Comparison of ENCODE assay signal across 20 cellular contexts in genomic region chr4:138758876-138759275, GRCh38.
DNase-seq lines count a peak whose midpoint lies in the region; ATAC-seq, FAIRE-seq and TF ChIP-seq lines count a peak whose summit lies in the region.
"Had no signal": no experiment of that assay in that cellular context is flagged by ENCODE, and none has a peak within 500 bp of the region (broad histone marks: within the 10 kb centered on the region; RNA-seq: fewer than 3 reads in every experiment).

No MANE protein-coding gene starts in this region.

- H2AFZ ChIP-seq in GM23338: peak overlapping the region; percentile 25; the same call in 1 of the 2 replicates
- no peak overlapping the region for H2AFZ ChIP-seq in H1 (ENCODE audit: low read length)
- H2AFZ ChIP-seq in neural cell (ENCODE audit: low read depth, low read length): no peak overlapping the region
- no peak overlapping the region for H2AFZ ChIP-seq in SK-N-SH (ENCODE audit: low read depth)

- 0 out of 2 replicates have a peak, but pooled peaks cover 3% of the 10 kb centered on the region for H3K23me2 ChIP-seq in H1 (ENCODE audit: low read depth, low read length)

- CTCF ChIA-PET in H1 (lab: Charles Lee; ENCODE audit: partially characterized antibody) (interaction anchor here (0.9 to 1.6 kb wide), 4 partner anchors 65 to 113 kb away, joined by 3 to 4 read pairs (median 3); no protein-coding TSS in a partner anchor), SK-N-SH (lab: Yijun Ruan, JAX) (interaction anchor here (1.3 kb wide), 1 partner anchor 13 kb away, joined by 4 read pairs; no protein-coding TSS in a partner anchor)

- H3K79me1 ChIP-seq in H1 (ENCODE audit: low read depth, low read length): no peaks in the 10 kb centered on the region

- H3K9me3 ChIP-seq in H1 (ENCODE audit: insufficient read depth in 2 of 2, low read depth in 1 of 2, low read length in 1 of 2) (0 out of 4 replicates have a peak, but pooled peaks cover 0 to 3% of the 10 kb centered on the region in 2 experiments), neural cell (ENCODE audit: low read length) (no peaks in the 10 kb centered on the region), SK-N-SH (no peaks in the 10 kb centered on the region)
- H3K9me3 ChIP-seq: A549 had no signal

- H3K9me3 Mint-ChIP-seq in GM23338: peaks cover 1% of the 10 kb centered on the region; the same call in 1 of the 3 replicates

- no peaks in the 10 kb centered on the region for H3K36me3 Mint-ChIP-seq in GM23338 (ENCODE audit: low read depth)
- H3K36me3 Mint-ChIP-seq: CD4-positive, alpha-beta memory T cell had no signal

- no peak overlapping the region for H3K56ac ChIP-seq in H1 (replicated peaks; ENCODE audit: insufficient read length, low read depth, low read length)

- H3K36me3 ChIP-seq in GM23338 (ENCODE audit: insufficient read depth) (no peaks in the 10 kb centered on the region), H1 (ENCODE audit: control insufficient read depth in 2 of 4, insufficient read depth in 4 of 4, low read length in 3 of 4) (no peaks in the 10 kb centered on the region), neural cell (ENCODE audit: insufficient read depth, low read length) (no peaks in the 10 kb centered on the region), SK-N-SH (replicated peaks in 1 of 2; ENCODE audit: control insufficient read depth in 1 of 2, insufficient read depth in 2 of 2, low read length in 1 of 2) (no peaks in the 10 kb centered on the region)

- no peak for TF ChIP-seq CTCF in GM23338 (conservative IDR thresholded peaks at IDR 0.05; ENCODE audit: low read depth in 2 of 2)
- TF ChIP-seq CTCF in H1 (IDR thresholded peaks at IDR 0.05; ENCODE audit: control extremely low read depth in 1 of 3, insufficient read depth in 1 of 3, low read depth in 1 of 3, low read length in 3 of 3): no peak
- no peak for TF ChIP-seq CTCF in neural cell (IDR thresholded peaks at IDR 0.05; ENCODE audit: poor library complexity, severe bottlenecking)
- TF ChIP-seq CTCF in SK-N-SH (IDR thresholded peaks at IDR 0.05): no peak

- H3K27me3 ChIP-seq in GM23338 (ENCODE audit: insufficient read depth): no peaks in the 10 kb centered on the region
- no peaks in the 10 kb centered on the region for H3K27me3 ChIP-seq in H1 (replicated peaks in 1 of 4; ENCODE audit: control insufficient read depth in 3 of 4, extremely low read depth in 1 of 4, insufficient read depth in 3 of 4, low read length in 3 of 4)
- no peaks in the 10 kb centered on the region for H3K27me3 ChIP-seq in neural cell (ENCODE audit: insufficient read depth, low read depth, low read length)
- no peaks in the 10 kb centered on the region for H3K27me3 ChIP-seq in SK-N-SH (ENCODE audit: insufficient read depth)

- H2BK120ac ChIP-seq in H1 (replicated peaks; ENCODE audit: low read depth, low read length): no peak overlapping the region

- H3K4me3 Mint-ChIP-seq in GM23338: no peak overlapping the region
- H3K4me3 Mint-ChIP-seq: CD4-positive, alpha-beta memory T cell had no signal

- no peak overlapping the region for H3K23ac ChIP-seq in H1 (ENCODE audit: insufficient read length)

- no peak overlapping the region for H2BK20ac ChIP-seq in H1 (ENCODE audit: low read length)

- H3K4me3 ChIP-seq in GM23338: no peak overlapping the region
- H3K4me3 ChIP-seq in H1 (ENCODE audit: extremely low read depth in 1 of 4, insufficient read depth in 2 of 4, low read depth in 3 of 4, low read length in 4 of 4): no peak overlapping the region
- no peak overlapping the region for H3K4me3 ChIP-seq in neural cell (ENCODE audit: low read length)
- no peak overlapping the region for H3K4me3 ChIP-seq in SK-N-SH (ENCODE audit: low read depth in 2 of 2, low read length in 1 of 2)
- H3K4me3 ChIP-seq: A549 had no signal

- peaks cover 13% of the 10 kb centered on the region for H3K4me1 Mint-ChIP-seq in GM23338
- H3K4me1 Mint-ChIP-seq: CD4-positive, alpha-beta memory T cell had no signal

- H3K4me2 ChIP-seq in GM23338: no peak overlapping the region
- no peak overlapping the region for H3K4me2 ChIP-seq in H1 (ENCODE audit: insufficient read depth in 1 of 2, low read depth in 2 of 2, low read length in 2 of 2)
- H3K4me2 ChIP-seq in neural cell (ENCODE audit: low read length): no peak overlapping the region
- H3K4me2 ChIP-seq in SK-N-SH: no peak overlapping the region
- H3K4me2 ChIP-seq: A549 had no signal

- H3K9me2 ChIP-seq in GM23338 (ENCODE audit: insufficient read depth): peaks cover 5% of the 10 kb centered on the region; the same call in 1 of the 2 replicates
- no peaks in the 10 kb centered on the region for H3K9me2 ChIP-seq in neural cell (ENCODE audit: insufficient read depth, low read length)
- no peaks in the 10 kb centered on the region for H3K9me2 ChIP-seq in SK-N-SH

- H3K79me2 ChIP-seq in GM23338 (replicated peaks; ENCODE audit: insufficient read depth): no peaks in the 10 kb centered on the region
- H3K79me2 ChIP-seq in H1 (ENCODE audit: control insufficient read depth in 1 of 2, insufficient read depth in 2 of 2, low read length in 2 of 2): no peaks in the 10 kb centered on the region
- no peaks in the 10 kb centered on the region for H3K79me2 ChIP-seq in neural cell (replicated peaks; ENCODE audit: insufficient read depth, low read length)
- no peaks in the 10 kb centered on the region for H3K79me2 ChIP-seq in SK-N-SH (ENCODE audit: insufficient read depth)

- DNase-seq in Caki2 (ENCODE audit: low read depth) (peak; percentile 11), GM23338 (ENCODE audit: low spot score) (no peak), H1 (ENCODE audit: low read depth in 1 of 2, low spot score in 2 of 2) (no peak), SK-N-SH (no peak), NCI-H2081 (lab: John Stamatoyannopoulos, UW) (no peak), HT-29 (ENCODE audit: low spot score) (no peak)
- DNase-seq: 8988T; C1 segment of cervical spinal cord; CD4-positive, alpha-beta memory T cell; COR-L47; DMS153; DND-41; GOT3; HCEC 1CT had no signal

- H4K91ac ChIP-seq in H1 (replicated peaks; ENCODE audit: insufficient read length, low read length): no peak overlapping the region

- no peak overlapping the region for H3K4ac ChIP-seq in H1 (replicated peaks; ENCODE audit: insufficient read length, low read depth, low read length)

- no peak overlapping the region for H2AK5ac ChIP-seq in H1 (ENCODE audit: low read depth, low read length)

- H3K27ac Mint-ChIP-seq in GM23338: no peak overlapping the region
- H3K27ac Mint-ChIP-seq: CD4-positive, alpha-beta memory T cell had no signal

- H3K4me1 ChIP-seq in GM23338 (ENCODE audit: insufficient read depth) (no peaks in the 10 kb centered on the region), H1 (replicated peaks in 1 of 4; ENCODE audit: control insufficient read depth in 3 of 4, insufficient read depth in 4 of 4, low read length in 3 of 4) (peaks cover 0 to 5% (median 4%) of the 10 kb centered on the region in 4 experiments; a peak in 3 of 7 replicates), SK-N-SH (ENCODE audit: control insufficient read depth in 1 of 2, insufficient read depth in 2 of 2, low read depth in 1 of 2, low read length in 1 of 2) (no peaks in the 10 kb centered on the region; a peak in 1 of 4 replicates)
- H3K4me1 ChIP-seq: A549 had no signal

- FAIRE-seq in H1 (lab: Jason Lieb, UNC): no peak
- FAIRE-seq: A549, G401.6, GM12892, GM19239 had no signal

- no peak overlapping the region for H4K5ac ChIP-seq in H1 (ENCODE audit: insufficient read length, low read depth, low read length)

- POLR2A ChIA-PET in H1 (lab: Charles Lee; ENCODE audit: partially characterized antibody): no interaction called here
- POLR2A ChIA-PET in SK-N-SH (lab: Yijun Ruan, JAX): no interaction called here

- peak overlapping the region; percentile 12; the same call in 1 of the 2 replicates for H2BK15ac ChIP-seq in H1 (ENCODE audit: low read length)

- in situ Hi-C loops in Caki2 (cut with HindIII; ENCODE audit: low pct_unique_long_range_greater_than_20kb, low sequenced_read_pairs): no loop called here

- WGBS in H1 (ENCODE audit: extremely low coverage in 1 of 2, insufficient coverage in 1 of 2, insufficient read length in 1 of 2, insufficient replicate concordance in 2 of 2, low coverage in 1 of 2, low lambda C conversion rate in 2 of 2, missing lambda C conversion rate in 1 of 2), 2 experiments: 93% methylated on average over 5 of the region's 5 CpGs; no CpG with 5 or more reads in 1 of the 2 experiments
- WGBS in SK-N-SH (ENCODE audit: low lambda C conversion rate): 64% methylated on average over 5 of the region's 5 CpGs

- no peak overlapping the region for H3K14ac ChIP-seq in H1 (ENCODE audit: insufficient read length)

- TF ChIP-seq EP300 in H1 (IDR thresholded peaks at IDR 0.05; ENCODE audit: borderline replicate concordance in 1 of 2, low read depth in 2 of 2, low read length in 2 of 2) (no peak), neural cell (conservative IDR thresholded peaks at IDR 0.05; ENCODE audit: poor library complexity, severe bottlenecking) (no peak), SK-N-SH (IDR thresholded peaks at IDR 0.05; ENCODE audit: borderline replicate concordance in 1 of 2, low read depth in 1 of 2, low read length in 1 of 2) (no peak)

- no peak for TF ChIP-seq POLR2A in H1 (IDR thresholded peaks at IDR 0.05; ENCODE audit: control extremely low read depth in 1 of 2, low read depth in 2 of 2, low read length in 2 of 2)

- ATAC-seq in GM23338 (no peak), HG03175 (IDR thresholded peaks at IDR 0.05; ENCODE audit: unreplicated experiment) (no peak)
- ATAC-seq: A549 had no signal

- H3K18ac ChIP-seq in H1 (ENCODE audit: extremely low read depth, low read length): no peak overlapping the region

- no peak overlapping the region for H2BK5ac ChIP-seq in H1 (ENCODE audit: low read depth, low read length)

- H4K8ac ChIP-seq in H1 (ENCODE audit: extremely low read depth, insufficient read depth, low read length): no peak overlapping the region

- H3K9ac ChIP-seq in H1 (replicated peaks in 1 of 4; ENCODE audit: extremely low read depth in 1 of 4, low read depth in 3 of 4, low read length in 3 of 4): no peak overlapping the region
- no peak overlapping the region for H3K9ac ChIP-seq in neural cell (ENCODE audit: low read length)
- H3K9ac ChIP-seq in SK-N-SH: no peak overlapping the region

- H3K27me3 Mint-ChIP-seq in GM23338 (ENCODE audit: insufficient read depth, low read depth, poor library complexity): peaks cover 4% of the 10 kb centered on the region

- TF ChIP-seq RAD21 in H1 (IDR thresholded peaks at IDR 0.05 in 1 of 2, conservative IDR thresholded peaks at IDR 0.05 in 1 of 2; ENCODE audit: low read depth in 2 of 2, low read length in 2 of 2) (no peak), neural cell (conservative IDR thresholded peaks at IDR 0.05) (no peak), SK-N-SH (IDR thresholded peaks at IDR 0.05; ENCODE audit: low read length) (no peak)

- no peaks in the 10 kb centered on the region for H4K20me1 ChIP-seq in GM23338 (replicated peaks; ENCODE audit: insufficient read depth)
- no peaks in the 10 kb centered on the region for H4K20me1 ChIP-seq in H1 (replicated peaks in 1 of 2; ENCODE audit: control insufficient read depth in 1 of 2, insufficient read depth in 2 of 2, low read length in 2 of 2)
- no peaks in the 10 kb centered on the region for H4K20me1 ChIP-seq in neural cell (ENCODE audit: insufficient read depth)
- no peaks in the 10 kb centered on the region for H4K20me1 ChIP-seq in SK-N-SH (ENCODE audit: insufficient read depth)

- H3K27ac ChIP-seq in GM23338 (ENCODE audit: low read depth) (no peak overlapping the region), H1 (ENCODE audit: low read depth, low read length) (no peak overlapping the region), neural cell (ENCODE audit: low read length) (peak overlapping the region; percentile 61), SK-N-SH (ENCODE audit: low read depth in 2 of 2, low read length in 1 of 2) (no peak overlapping the region)
- H3K27ac ChIP-seq: A549 had no signal

- H3F3A ChIP-seq in GM23338 (replicated peaks; ENCODE audit: low read depth) (no peaks in the 10 kb centered on the region), neural cell (ENCODE audit: insufficient read depth, low read length, poor library complexity, severe bottlenecking) (no peaks in the 10 kb centered on the region), SK-N-SH (replicated peaks; ENCODE audit: insufficient read depth) (no peaks in the 10 kb centered on the region)

- H2BK12ac ChIP-seq in H1 (ENCODE audit: low read depth, low read length): no peak overlapping the region
